ENCODE assay signal across 20 cellular contexts in the genomic region with DNA sequence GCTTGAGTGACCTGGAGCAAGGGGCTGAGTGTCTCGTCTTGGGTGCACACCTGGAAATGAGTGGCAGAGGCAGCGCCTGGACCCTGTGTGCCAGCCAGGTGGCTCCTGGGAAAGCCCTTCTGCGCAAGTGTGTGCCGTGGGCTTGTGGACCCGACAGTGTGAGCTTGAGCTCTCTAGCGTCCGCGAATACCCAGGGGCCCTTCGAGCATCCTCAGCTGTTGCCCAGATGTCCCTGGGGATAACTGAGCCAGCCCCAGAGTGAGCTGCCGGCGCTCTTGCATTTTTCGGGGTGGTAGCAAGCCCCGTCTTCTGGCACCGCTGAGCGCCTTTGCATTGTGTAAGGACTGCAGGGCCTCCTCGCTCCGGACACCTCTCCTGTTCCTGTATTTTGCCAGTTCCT.
DNase-seq lines count a peak whose midpoint lies in the region; ATAC-seq and TF ChIP-seq lines count a peak whose summit lies in the region.
"Had no signal": no experiment of that assay in that cellular context is flagged by ENCODE, and none has a peak within 500 bp of the region (broad histone marks: within the 10 kb centered on the region; RNA-seq: fewer than 3 reads in every experiment).

No MANE protein-coding gene starts in this region.

- peaks cover 2% of the 10 kb centered on the region for H3K27me3 Mint-ChIP-seq in GM23338 (ENCODE audit: insufficient read depth, low read depth, poor library complexity)
- H3K27me3 Mint-ChIP-seq: activated CD4-positive, alpha-beta T cell treated with anti-CD3 and anti-CD28 coated beads for 36 hours; stimulated activated naive CD8-positive, alpha-beta T cell treated with anti-CD3 and anti-CD28 coated beads, Interleukin-15, Interleukin-2, amounts not matched to agents 100 ng/mL and 50 ng/mL, for 24 hours; type B pancreatic cell had no signal

- no peak overlapping the region for H3K4me2 ChIP-seq in GM23338
- H3K4me2 ChIP-seq: SK-N-SH had no signal

- no peaks in the 10 kb centered on the region for H3K9me2 ChIP-seq in GM23338 (ENCODE audit: insufficient read depth)
- H3K9me2 ChIP-seq: SK-N-SH had no signal

- TF ChIP-seq CTCF in foreskin fibroblast (IDR thresholded peaks at IDR 0.05; ENCODE audit: low read depth, low read length) (no peak), spleen (IDR thresholded peaks at IDR 0.05 in 8 of 11, conservative IDR thresholded peaks at IDR 0.05 in 3 of 11) (no peak), GM23338 (conservative IDR thresholded peaks at IDR 0.05; ENCODE audit: low read depth in 2 of 2) (no peak)

- no peak overlapping the region for H3K27ac Mint-ChIP-seq in GM23338
- H3K27ac Mint-ChIP-seq: activated CD4-positive, alpha-beta T cell treated with anti-CD3 and anti-CD28 coated beads for 36 hours; stimulated activated naive CD8-positive, alpha-beta T cell treated with anti-CD3 and anti-CD28 coated beads, Interleukin-15, Interleukin-2, amounts not matched to agents 100 ng/mL and 50 ng/mL, for 24 hours; type B pancreatic cell had no signal

- H3K4me3 ChIP-seq in foreskin fibroblast (ENCODE audit: low read depth in 1 of 2, low read length in 2 of 2), result no peak overlapping the region
- H3K4me3 ChIP-seq in spleen, result no peak overlapping the region
- no peak overlapping the region for H3K4me3 ChIP-seq in GM23338
- H3K4me3 ChIP-seq: ascending aorta, MG63 had no signal

- H3K27ac ChIP-seq in spleen, result no peak overlapping the region
- no peak overlapping the region for H3K27ac ChIP-seq in GM23338 (ENCODE audit: low read depth)
- H3K27ac ChIP-seq: ascending aorta had no signal

- no peaks in the 10 kb centered on the region for H3K79me2 ChIP-seq in GM23338 (replicated peaks; ENCODE audit: insufficient read depth)

- H3F3A ChIP-seq in GM23338 (replicated peaks; ENCODE audit: low read depth), result no peaks in the 10 kb centered on the region

- H3K4me1 Mint-ChIP-seq in GM23338, result 0 out of 3 replicates have a peak, but pooled peaks cover 4% of the 10 kb centered on the region
- H3K4me1 Mint-ChIP-seq: activated CD4-positive, alpha-beta T cell treated with anti-CD3 and anti-CD28 coated beads for 36 hours had no signal

- no peaks in the 10 kb centered on the region for H3K27me3 ChIP-seq in spleen (replicated peaks in 1 of 7)
- no peaks in the 10 kb centered on the region for H3K27me3 ChIP-seq in GM23338 (ENCODE audit: insufficient read depth)
- H3K27me3 ChIP-seq: ascending aorta, MG63 had no signal

- no peak overlapping the region for H2AFZ ChIP-seq in GM23338

- no peak for ATAC-seq in GM23338
- ATAC-seq: activated CD4-positive, alpha-beta T cell treated with anti-CD3 and anti-CD28 coated beads for 36 hours; HepG2 had no signal

- H3K4me1 ChIP-seq in spleen (peaks cover 0 to 25% (median 10%) of the 10 kb centered on the region in 6 donors), GM23338 (ENCODE audit: insufficient read depth) (no peaks in the 10 kb centered on the region)
- H3K4me1 ChIP-seq: ascending aorta had no signal

- peak; percentile 4 for DNase-seq in activated naive CD4-positive, alpha-beta T cell treated with anti-CD3 and anti-CD28 coated beads, Interleukin-2, amount 50 U/mL, for 16 hours
- DNase-seq in activated naive CD4-positive, alpha-beta T cell treated with Interleukin-2 at 50 U/mL for 16 hours, result no peak
- DNase-seq in NCI-H1105 treated with DMSO at 0.1 percent for 48 hours (lab: John Stamatoyannopoulos, UW) (peak; percentile 33), foreskin fibroblast (peak; percentile 41 to 61), spleen (peak; percentile 63), anterior cingulate cortex (lab: John Stamatoyannopoulos, UW) (no peak), GM23338 (ENCODE audit: low spot score) (no peak), ecto neural progenitor cell (ENCODE audit: low spot score) (no peak)
- DNase-seq: activated CD4-positive, alpha-beta T cell treated with anti-CD3 and anti-CD28 coated beads for 36 hours; activated gamma-delta T cell treated with Interleukin-2 at 50 U/mL for 16 hours; hippocampal formation; mesenchymal stem cell; MG63; NCI-H774; SK-N-SH; T-helper 9 cell had no signal

- H4K20me1 ChIP-seq in GM23338 (replicated peaks; ENCODE audit: insufficient read depth), result no peaks in the 10 kb centered on the region

- H3K4me3 Mint-ChIP-seq in GM23338, result no peak overlapping the region
- H3K4me3 Mint-ChIP-seq: activated CD4-positive, alpha-beta T cell treated with anti-CD3 and anti-CD28 coated beads for 36 hours; stimulated activated naive CD8-positive, alpha-beta T cell treated with anti-CD3 and anti-CD28 coated beads, Interleukin-15, Interleukin-2, amounts not matched to agents 100 ng/mL and 50 ng/mL, for 24 hours; type B pancreatic cell had no signal

- TF ChIP-seq POLR2A in spleen (IDR thresholded peaks at IDR 0.05), result no peak

- peaks cover 0 to 83% (median 9%) of the 10 kb centered on the region in 6 donors for H3K36me3 ChIP-seq in spleen
- H3K36me3 ChIP-seq in GM23338 (ENCODE audit: insufficient read depth), result no peaks in the 10 kb centered on the region
- H3K36me3 ChIP-seq: MG63 had no signal

- intact Hi-C loops in spleen (cut with DNase I; ENCODE audit: low total_unique reads), result no loop called here

- H3K36me3 Mint-ChIP-seq in GM23338 (ENCODE audit: low read depth), result peaks cover 3% of the 10 kb centered on the region; the same call in 1 of the 3 replicates
- H3K36me3 Mint-ChIP-seq: type B pancreatic cell had no signal

- H3K9me3 ChIP-seq in spleen, result no peaks in the 10 kb centered on the region
- H3K9me3 ChIP-seq: ascending aorta, MG63, SK-N-SH had no signal

- H3K9me3 Mint-ChIP-seq in GM23338, result no peaks in the 10 kb centered on the region
- H3K9me3 Mint-ChIP-seq: stimulated activated naive CD8-positive, alpha-beta T cell treated with anti-CD3 and anti-CD28 coated beads, Interleukin-15, Interleukin-2, amounts not matched to agents 100 ng/mL and 50 ng/mL, for 24 hours; type B pancreatic cell had no signal

- 62 to 80% (median 77%) methylated on average over 17 of the region's 17 CpGs for WGBS in spleen, 5 donors

TF ChIP-seq in GM23338, 12 proteins besides CTCF, POLR2A, EP300 and RAD21:
- TF ChIP-seq JUNB (IDR thresholded peaks at IDR 0.05; ENCODE audit: unreplicated experiment), result no peak
- no peak for TF ChIP-seq ZNF114 (CRISPR knock-in tag; IDR thresholded peaks at IDR 0.05)
- TF ChIP-seq, protein P1, sequence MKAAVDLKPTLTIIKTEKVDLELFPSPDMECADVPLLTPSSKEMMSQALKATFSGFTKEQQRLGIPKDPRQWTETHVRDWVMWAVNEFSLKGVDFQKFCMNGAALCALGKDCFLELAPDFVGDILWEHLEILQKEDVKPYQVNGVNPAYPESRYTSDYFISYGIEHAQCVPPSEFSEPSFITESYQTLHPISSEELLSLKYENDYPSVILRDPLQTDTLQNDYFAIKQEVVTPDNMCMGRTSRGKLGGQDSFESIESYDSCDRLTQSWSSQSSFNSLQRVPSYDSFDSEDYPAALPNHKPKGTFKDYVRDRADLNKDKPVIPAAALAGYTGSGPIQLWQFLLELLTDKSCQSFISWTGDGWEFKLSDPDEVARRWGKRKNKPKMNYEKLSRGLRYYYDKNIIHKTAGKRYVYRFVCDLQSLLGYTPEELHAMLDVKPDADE (IDR thresholded peaks at IDR 0.05), result no peak
- TF ChIP-seq EZH2 (IDR thresholded peaks at IDR 0.05; ENCODE audit: low read depth, unreplicated experiment), result no peak
- TF ChIP-seq ZNF331 (CRISPR knock-in tag; IDR thresholded peaks at IDR 0.05; ENCODE audit: low read depth), result no peak
- TF ChIP-seq STAT1 (IDR thresholded peaks at IDR 0.05; ENCODE audit: unreplicated experiment), result no peak
- TF ChIP-seq, protein P2, sequence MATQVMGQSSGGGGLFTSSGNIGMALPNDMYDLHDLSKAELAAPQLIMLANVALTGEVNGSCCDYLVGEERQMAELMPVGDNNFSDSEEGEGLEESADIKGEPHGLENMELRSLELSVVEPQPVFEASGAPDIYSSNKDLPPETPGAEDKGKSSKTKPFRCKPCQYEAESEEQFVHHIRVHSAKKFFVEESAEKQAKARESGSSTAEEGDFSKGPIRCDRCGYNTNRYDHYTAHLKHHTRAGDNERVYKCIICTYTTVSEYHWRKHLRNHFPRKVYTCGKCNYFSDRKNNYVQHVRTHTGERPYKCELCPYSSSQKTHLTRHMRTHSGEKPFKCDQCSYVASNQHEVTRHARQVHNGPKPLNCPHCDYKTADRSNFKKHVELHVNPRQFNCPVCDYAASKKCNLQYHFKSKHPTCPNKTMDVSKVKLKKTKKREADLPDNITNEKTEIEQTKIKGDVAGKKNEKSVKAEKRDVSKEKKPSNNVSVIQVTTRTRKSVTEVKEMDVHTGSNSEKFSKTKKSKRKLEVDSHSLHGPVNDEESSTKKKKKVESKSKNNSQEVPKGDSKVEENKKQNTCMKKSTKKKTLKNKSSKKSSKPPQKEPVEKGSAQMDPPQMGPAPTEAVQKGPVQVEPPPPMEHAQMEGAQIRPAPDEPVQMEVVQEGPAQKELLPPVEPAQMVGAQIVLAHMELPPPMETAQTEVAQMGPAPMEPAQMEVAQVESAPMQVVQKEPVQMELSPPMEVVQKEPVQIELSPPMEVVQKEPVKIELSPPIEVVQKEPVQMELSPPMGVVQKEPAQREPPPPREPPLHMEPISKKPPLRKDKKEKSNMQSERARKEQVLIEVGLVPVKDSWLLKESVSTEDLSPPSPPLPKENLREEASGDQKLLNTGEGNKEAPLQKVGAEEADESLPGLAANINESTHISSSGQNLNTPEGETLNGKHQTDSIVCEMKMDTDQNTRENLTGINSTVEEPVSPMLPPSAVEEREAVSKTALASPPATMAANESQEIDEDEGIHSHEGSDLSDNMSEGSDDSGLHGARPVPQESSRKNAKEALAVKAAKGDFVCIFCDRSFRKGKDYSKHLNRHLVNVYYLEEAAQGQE (IDR thresholded peaks at IDR 0.05; ENCODE audit: unreplicated experiment), result no peak
- no peak for TF ChIP-seq NANOG (IDR thresholded peaks at IDR 0.05; ENCODE audit: borderline replicate concordance)

Comparison
In these comparisons a context has a peak if more than half of its experiments do, and no peak if none do; other contexts are left out.
1. DNase-seq: peak in activated naive CD4-positive, alpha-beta T cell treated with anti-CD3 and anti-CD28 coated beads, Interleukin-2, amount 50 U/mL, for 16 hours (single experiment), NCI-H1105 treated with DMSO at 0.1 percent for 48 hours (single experiment), foreskin fibroblast (2 of 2) and spleen (single experiment); none in activated naive CD4-positive, alpha-beta T cell treated with Interleukin-2 at 50 U/mL for 16 hours (single experiment), anterior cingulate cortex (0 of 58), GM23338 (single experiment) and ecto neural progenitor cell (single experiment).